1 cellular context compared by ENCODE assay signal in genomic region chr4:152032722-152033131, GRCh38.
TF ChIP-seq lines count a peak whose summit lies in the region.

No MANE protein-coding gene starts in this region.

TF ChIP-seq in IMR-90, 13 proteins besides CTCF, POLR2A, EP300 and RAD21 (continued from another document):
- TF ChIP-seq USF2 (IDR thresholded peaks at IDR 0.05; ENCODE audit: low read depth, low read length) (no peak), RFX5 (IDR thresholded peaks at IDR 0.05; ENCODE audit: low read depth, low read length) (no peak), NFE2L2 (IDR thresholded peaks at IDR 0.05; ENCODE audit: low read depth, low read length) (peak; percentile 36; the same call in 1 of the 2 replicates), RCOR1 (IDR thresholded peaks at IDR 0.05; ENCODE audit: insufficient replicate concordance, low read length) (no peak), BHLHE40 (IDR thresholded peaks at IDR 0.05; ENCODE audit: low read depth, low read length) (peak; percentile 28; the same call in 1 of the 2 replicates), CEBPB (IDR thresholded peaks at IDR 0.05; ENCODE audit: low read depth, low read length) (peak; percentile 61; the same call in 1 of the 2 replicates)
